In genomic region chr1:1307908-1308755, GRCh38 we compare ENCODE assay signal across 9 cellular contexts. TPM values are rescaled to one million over a fixed set of nuclear protein-coding genes. Genes with fewer than 3 reads are reported as not detected.
DNase-seq lines count a peak whose midpoint lies in the region; ATAC-seq, FAIRE-seq and TF ChIP-seq lines count a peak whose summit lies in the region.
"Had no signal": no experiment of that assay in that cellular context is flagged by ENCODE, and none has a peak within 500 bp of the region (broad histone marks: within the 10 kb centered on the region; RNA-seq: fewer than 3 reads in every experiment).

A gene with protein sequence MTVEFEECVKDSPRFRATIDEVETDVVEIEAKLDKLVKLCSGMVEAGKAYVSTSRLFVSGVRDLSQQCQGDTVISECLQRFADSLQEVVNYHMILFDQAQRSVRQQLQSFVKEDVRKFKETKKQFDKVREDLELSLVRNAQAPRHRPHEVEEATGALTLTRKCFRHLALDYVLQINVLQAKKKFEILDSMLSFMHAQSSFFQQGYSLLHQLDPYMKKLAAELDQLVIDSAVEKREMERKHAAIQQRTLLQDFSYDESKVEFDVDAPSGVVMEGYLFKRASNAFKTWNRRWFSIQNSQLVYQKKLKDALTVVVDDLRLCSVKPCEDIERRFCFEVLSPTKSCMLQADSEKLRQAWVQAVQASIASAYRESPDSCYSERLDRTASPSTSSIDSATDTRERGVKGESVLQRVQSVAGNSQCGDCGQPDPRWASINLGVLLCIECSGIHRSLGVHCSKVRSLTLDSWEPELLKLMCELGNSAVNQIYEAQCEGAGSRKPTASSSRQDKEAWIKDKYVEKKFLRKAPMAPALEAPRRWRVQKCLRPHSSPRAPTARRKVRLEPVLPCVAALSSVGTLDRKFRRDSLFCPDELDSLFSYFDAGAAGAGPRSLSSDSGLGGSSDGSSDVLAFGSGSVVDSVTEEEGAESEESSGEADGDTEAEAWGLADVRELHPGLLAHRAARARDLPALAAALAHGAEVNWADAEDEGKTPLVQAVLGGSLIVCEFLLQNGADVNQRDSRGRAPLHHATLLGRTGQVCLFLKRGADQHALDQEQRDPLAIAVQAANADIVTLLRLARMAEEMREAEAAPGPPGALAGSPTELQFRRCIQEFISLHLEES (minus strand): TSS chr1:1307930. CDS start chr1:1307815, 115 bp downstream.
A gene with protein sequence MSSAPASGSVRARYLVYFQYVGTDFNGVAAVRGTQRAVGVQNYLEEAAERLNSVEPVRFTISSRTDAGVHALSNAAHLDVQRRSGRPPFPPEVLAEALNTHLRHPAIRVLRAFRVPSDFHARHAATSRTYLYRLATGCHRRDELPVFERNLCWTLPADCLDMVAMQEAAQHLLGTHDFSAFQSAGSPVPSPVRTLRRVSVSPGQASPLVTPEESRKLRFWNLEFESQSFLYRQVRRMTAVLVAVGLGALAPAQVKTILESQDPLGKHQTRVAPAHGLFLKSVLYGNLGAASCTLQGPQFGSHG (plus strand): TSS chr1:1308597. CDS start chr1:1308644, 47 bp downstream.

- peak within 1 kb of the TSS; percentile 88 for H3K9ac ChIP-seq in HepG2 (ENCODE audit: insufficient read depth, low read depth, low read length)

- H3K36me3 ChIP-seq in HepG2 (replicated peaks in 1 of 2; ENCODE audit: control insufficient read depth in 1 of 2, insufficient read depth in 2 of 2, low read length in 2 of 2), result peaks cover 5 to 23% of the 10 kb centered on the region in 2 experiments; a peak in 2 of 5 replicates

- H3K4me2 ChIP-seq in HepG2 (ENCODE audit: low read depth, low read length), result peak within 1 kb of the TSS; percentile 98

- no peak for FAIRE-seq in HepG2 (lab: Jason Lieb, UNC)
- FAIRE-seq: TTC549 had no signal

- no peaks in the 10 kb centered on the region for H3K9me3 ChIP-seq in HepG2 (ENCODE audit: low read length)

- no peaks in the 10 kb centered on the region for H3K9me3 Mint-ChIP-seq in activated CD4-positive, alpha-beta T cell treated with anti-CD3 and anti-CD28 coated beads, Interleukin-2, amount 10 ng/mL, durations not matched to agents 7 days and 5 days

- no TSS peak for BruUV-seq in HepG2 (replicated peaks; lab: Mats Ljungman, UMichigan)

- H3K4me1 Mint-ChIP-seq in activated CD4-positive, alpha-beta T cell treated with anti-CD3 and anti-CD28 coated beads, Interleukin-2, amount 10 ng/mL, durations not matched to agents 7 days and 5 days, result peaks cover 27% of the 10 kb centered on the region

- ATAC-seq in HG03442 (IDR thresholded peaks at IDR 0.05; ENCODE audit: unreplicated experiment) (peak; percentile 59), HepG2 (peak; percentile 26)

- peak within 1 kb of the TSS; percentile 77 to 93 (median 91) for H3K4me3 ChIP-seq in HepG2 (replicated peaks in 1 of 3; ENCODE audit: insufficient read depth in 1 of 3, low read depth in 2 of 3, low read length in 3 of 3)

- H3K27me3 Mint-ChIP-seq in activated CD4-positive, alpha-beta T cell treated with anti-CD3 and anti-CD28 coated beads, Interleukin-2, amount 10 ng/mL, durations not matched to agents 7 days and 5 days, result no peaks in the 10 kb centered on the region

- no peak for TF ChIP-seq RAD21 in HepG2 (CRISPR knock-in tag; IDR thresholded peaks at IDR 0.05)

- TF ChIP-seq CTCF in HepG2 (CRISPR knock-in tag; IDR thresholded peaks at IDR 0.05), result peak; percentile 33; the same call in 1 of the 2 replicates

- in situ Hi-C loops in HepG2 (cut with HindIII; ENCODE audit: extremely low pct_ligation_motif_present, low pct_unique_long_range_greater_than_20kb), result no loop called here

- TF ChIP-seq EP300 in HepG2 (IDR thresholded peaks at IDR 0.05; ENCODE audit: low read depth in 2 of 2, low read length in 2 of 2) (no peak), HepG2 (CRISPR knock-in tag; IDR thresholded peaks at IDR 0.05; ENCODE audit: borderline replicate concordance) (no peak)

- no CpG with 5 or more reads among the region's 135 CpGs for WGBS in HepG2 (ENCODE audit: low lambda C conversion rate)

- H3K27ac Mint-ChIP-seq in activated CD4-positive, alpha-beta T cell treated with anti-CD3 and anti-CD28 coated beads, Interleukin-2, amount 10 ng/mL, durations not matched to agents 7 days and 5 days, result peak within 1 kb of the TSS; percentile 93

- intact Hi-C loops in HepG2 (cut with micrococcal nuclease; ENCODE audit: unreplicated experiment), result no loop called here

- DNase-seq in AML-193 (lab: John Stamatoyannopoulos, UW), result peak; percentile 87
- peak; percentile 99 for DNase-seq in GM19238 (ENCODE audit: insufficient read length, low spot score)
- DNase-seq in NCI-H69 (lab: John Stamatoyannopoulos, UW), result peak; percentile 92
- DNase-seq in activated CD4-positive, alpha-beta T cell treated with anti-CD3 and anti-CD28 coated beads, Interleukin-2, amount 10 ng/mL, durations not matched to agents 7 days and 5 days, result peak; percentile 86
- peak; percentile 88 for DNase-seq in dedifferentiated amniotic fluid mesenchymal stem cell (ENCODE audit: extremely low spot score)
- DNase-seq in HepG2 (ENCODE audit: low spot score), result peak; percentile 80
- DNase-seq in stimulated activated CD4-positive, alpha-beta T cell treated with anti-CD3 and anti-CD28 coated beads, Interleukin-2, amount 100 ng/mL, for 48 hours, result peak; percentile 77 to 88

- H3K4me3 Mint-ChIP-seq in activated CD4-positive, alpha-beta T cell treated with anti-CD3 and anti-CD28 coated beads, Interleukin-2, amount 10 ng/mL, durations not matched to agents 7 days and 5 days, result peak within 1 kb of the TSS; percentile 86

- TF ChIP-seq POLR2A in HepG2 (IDR thresholded peaks at IDR 0.05; ENCODE audit: insufficient read depth in 1 of 2, low read depth in 2 of 2, low read length in 2 of 2), result no peak

- no peaks in the 10 kb centered on the region for H3K27me3 ChIP-seq in HepG2 (ENCODE audit: control insufficient read depth in 1 of 2, insufficient read depth in 2 of 2, low read length in 2 of 2)

- peaks cover 15% of the 10 kb centered on the region for H3K79me2 ChIP-seq in HepG2 (ENCODE audit: insufficient read depth, low read length)

- POLR2A ChIA-PET in activated CD4-positive, alpha-beta T cell treated with anti-CD3 and anti-CD28 coated beads, Interleukin-2, amount 10 ng/mL, durations not matched to agents 7 days and 5 days (lab: Charles Lee), result no interaction called here
- POLR2A ChIA-PET in HepG2 (lab: Yijun Ruan, JAX), result no interaction called here

- CTCF ChIA-PET in activated CD4-positive, alpha-beta T cell treated with anti-CD3 and anti-CD28 coated beads, Interleukin-2, amount 10 ng/mL, durations not matched to agents 7 days and 5 days (lab: Charles Lee), result no interaction called here
- CTCF ChIA-PET in HepG2 (lab: Yijun Ruan, JAX; ENCODE audit: low intra/inter-chr PET ratio, low total read pairs), result no interaction called here

- H3K36me3 Mint-ChIP-seq in activated CD4-positive, alpha-beta T cell treated with anti-CD3 and anti-CD28 coated beads, Interleukin-2, amount 10 ng/mL, durations not matched to agents 7 days and 5 days (ENCODE audit: low read depth), result no peaks in the 10 kb centered on the region

- H2AFZ ChIP-seq in HepG2 (ENCODE audit: low read length), result peak within 1 kb of the TSS; percentile 42

- H3K4me1 ChIP-seq in HepG2 (ENCODE audit: insufficient read depth, low read length), result peaks cover 37% of the 10 kb centered on the region

- H4K20me1 ChIP-seq in HepG2 (ENCODE audit: insufficient read depth, low read length), result no peaks in the 10 kb centered on the region; the same call in 1 of the 2 replicates

- H3K27ac ChIP-seq in HepG2 (ENCODE audit: extremely low read length, insufficient read depth, low read length), result peak within 1 kb of the TSS; percentile 90

RNA-seq across cellular contexts. Expression of the first gene that starts in this region (rescaled TPM):
- total RNA-seq in activated CD4-positive, alpha-beta T cell treated with anti-CD3 and anti-CD28 coated beads, Interleukin-2, amount 10 ng/mL, durations not matched to agents 7 days and 5 days, result 10 to 100 TPM; 69.5 to 92.1 TPM
- 16.4 and 29.4 TPM in 2 replicates for total RNA-seq in HepG2 (2016; rRNA removed; fragmentation: Illumina TruSeq; extraction: Trizol)
- total RNA-seq in HepG2 (2016; cell fraction: cytosol; rRNA removed; fragmentation: Illumina TruSeq; extraction: Trizol; ENCODE audit: low read depth), result 10.4 and 10.9 TPM in 2 replicates
- total RNA-seq in HepG2 (2016; cell fraction: insoluble cytoplasmic fraction; rRNA removed; fragmentation: Illumina TruSeq; extraction: Trizol), result 13.5 and 33.2 TPM in 2 replicates
- total RNA-seq in HepG2 (2016; cell fraction: membrane; rRNA removed; fragmentation: Illumina TruSeq; extraction: Trizol), result 10.5 and 11.3 TPM in 2 replicates
- 35.1 and 37.0 TPM in 2 replicates for total RNA-seq in HepG2 (2016; cell fraction: nucleus; rRNA removed; fragmentation: Illumina TruSeq; extraction: Trizol)
- 50.8 and 56.3 TPM in 2 replicates for polyA plus RNA-seq in HepG2 (2011; rRNA removed)
- 13.0 and 18.3 TPM in 2 replicates for polyA plus RNA-seq in HepG2 (2011; cell fraction: cytosol; rRNA removed)
- polyA plus RNA-seq in HepG2 (2011; cell fraction: nucleus; rRNA removed), result 917 and 1,082 TPM in 2 replicates
- 32.6 and 50.5 TPM in 2 replicates for polyA plus RNA-seq in HepG2 (2012)
- polyA plus RNA-seq in HepG2 (2016; cell fraction: cytosol; fragmentation: Illumina TruSeq; extraction: Trizol; ENCODE audit: low read depth), result 2.3 and 2.4 TPM in 2 replicates
- 11.7 and 14.4 TPM in 2 replicates for polyA plus RNA-seq in HepG2 (2016; cell fraction: insoluble cytoplasmic fraction; fragmentation: Illumina TruSeq; extraction: Trizol; ENCODE audit: low read depth)
- 6.7 and 8.0 TPM in 2 replicates for polyA plus RNA-seq in HepG2 (2016; cell fraction: membrane; fragmentation: Illumina TruSeq; extraction: Trizol; ENCODE audit: low read depth)
- polyA plus RNA-seq in HepG2 (2016; cell fraction: nucleus; fragmentation: Illumina TruSeq; extraction: Trizol; ENCODE audit: insufficient read depth, low read depth), result 144 and 162 TPM in 2 replicates
- polyA minus RNA-seq in HepG2 (2011; rRNA and poly(A)+ RNA removed; ENCODE audit: low replicate concordance), result 19.2 and 70.6 TPM in 2 replicates
- 16.2 and 18.0 TPM in 2 replicates for polyA minus RNA-seq in HepG2 (2011; cell fraction: cytosol; rRNA and poly(A)+ RNA removed)
- 47.0 and 52.1 TPM in 2 replicates for polyA minus RNA-seq in HepG2 (2011; cell fraction: nucleus; rRNA and poly(A)+ RNA removed)

RNA-seq across cellular contexts. Expression of the second gene that starts in this region (rescaled TPM):
- total RNA-seq in activated CD4-positive, alpha-beta T cell treated with anti-CD3 and anti-CD28 coated beads, Interleukin-2, amount 10 ng/mL, durations not matched to agents 7 days and 5 days, result 10 to 100 TPM; 18.9 to 24.4 TPM
- 21.7 and 22.2 TPM in 2 replicates for total RNA-seq in HepG2 (2016; rRNA removed; fragmentation: Illumina TruSeq; extraction: Trizol)
- total RNA-seq in HepG2 (2016; cell fraction: cytosol; rRNA removed; fragmentation: Illumina TruSeq; extraction: Trizol; ENCODE audit: low read depth), result 24.8 and 28.1 TPM in 2 replicates
- total RNA-seq in HepG2 (2016; cell fraction: insoluble cytoplasmic fraction; rRNA removed; fragmentation: Illumina TruSeq; extraction: Trizol), result 20.1 and 22.6 TPM in 2 replicates
- total RNA-seq in HepG2 (2016; cell fraction: membrane; rRNA removed; fragmentation: Illumina TruSeq; extraction: Trizol), result 31.7 and 36.4 TPM in 2 replicates
- 11.4 and 12.3 TPM in 2 replicates for total RNA-seq in HepG2 (2016; cell fraction: nucleus; rRNA removed; fragmentation: Illumina TruSeq; extraction: Trizol)
- polyA plus RNA-seq in HepG2 (2011; rRNA removed), result 8.3 and 9.8 TPM in 2 replicates
- 7.8 and 16.6 TPM in 2 replicates for polyA plus RNA-seq in HepG2 (2011; cell fraction: cytosol; rRNA removed)
- 25.8 and 26.1 TPM in 2 replicates for polyA plus RNA-seq in HepG2 (2011; cell fraction: nucleus; rRNA removed)
- polyA plus RNA-seq in HepG2 (2012), result 3.8 and 6.3 TPM in 2 replicates
- 31.1 and 33.4 TPM in 2 replicates for polyA plus RNA-seq in HepG2 (2016; cell fraction: cytosol; fragmentation: Illumina TruSeq; extraction: Trizol; ENCODE audit: low read depth)
- polyA plus RNA-seq in HepG2 (2016; cell fraction: insoluble cytoplasmic fraction; fragmentation: Illumina TruSeq; extraction: Trizol; ENCODE audit: low read depth), result 23.1 and 24.5 TPM in 2 replicates
- polyA plus RNA-seq in HepG2 (2016; cell fraction: membrane; fragmentation: Illumina TruSeq; extraction: Trizol; ENCODE audit: low read depth), result 29.1 and 32.2 TPM in 2 replicates
- 20.2 and 22.1 TPM in 2 replicates for polyA plus RNA-seq in HepG2 (2016; cell fraction: nucleus; fragmentation: Illumina TruSeq; extraction: Trizol; ENCODE audit: insufficient read depth, low read depth)
- polyA minus RNA-seq in HepG2 (2011; rRNA and poly(A)+ RNA removed; ENCODE audit: low replicate concordance), result 13.5 and 21.4 TPM in 2 replicates
- polyA minus RNA-seq in HepG2 (2011; cell fraction: cytosol; rRNA and poly(A)+ RNA removed), result 5.6 and 5.9 TPM in 2 replicates
- polyA minus RNA-seq in HepG2 (2011; cell fraction: nucleus; rRNA and poly(A)+ RNA removed), result 6.5 and 9.0 TPM in 2 replicates

Comparison
In these comparisons a context has a peak if more than half of its experiments do, and no peak if none do; other contexts are left out.
1. Peak in every context shown above with its lines: DNase-seq, ATAC-seq, H3K4me3 ChIP-seq and H3K27ac ChIP-seq.